In genomic region chr17:55495239-55495638, GRCh38 we compare ENCODE assay signal across 23 cellular contexts. TPM values are rescaled to one million over a fixed set of nuclear protein-coding genes. Genes with fewer than 3 reads are reported as not detected.
"Had no signal": no experiment of that assay in that cellular context is flagged by ENCODE, and none has a peak within 500 bp of the region (broad histone marks: within the 10 kb centered on the region; RNA-seq: fewer than 3 reads in every experiment).

No MANE protein-coding gene starts in this region.

- H3K27me3 ChIP-seq: ascending aorta, tibial nerve, uterus had no signal

- H3K9me3 ChIP-seq: ascending aorta, lower lobe of right lung, tibial nerve, uterus had no signal

- H3K27ac ChIP-seq: ascending aorta, parathyroid adenoma, uterus had no signal

- ATAC-seq: activated CD4-positive, alpha-beta T cell treated with anti-CD3 and anti-CD28 coated beads for 36 hours; activated CD8-positive, alpha-beta memory T cell treated with anti-CD3 and anti-CD28 coated beads, Interleukin-2, amount 10 ng/mL, durations not matched to agents 7 days and 5 days; activated naive CD8-positive, alpha-beta T cell treated with anti-CD3 and anti-CD28 coated beads, Interleukin-2, amount 50 U/mL, for 24 hours; stimulated activated naive B cell treated with anti-CD40 and anti-IgM and Interleukin-4, amounts not matched to agents 10 μg/mL and 1 μg/mL and 100 μg/mL, for 72 hours; T-helper 17 cell had no signal

- H3K27ac Mint-ChIP-seq: activated CD4-positive, alpha-beta memory T cell treated with anti-CD3 and anti-CD28 coated beads for 36 hours; activated CD4-positive, alpha-beta T cell treated with anti-CD3 and anti-CD28 coated beads for 36 hours; activated CD8-positive, alpha-beta memory T cell treated with anti-CD3 and anti-CD28 coated beads, Interleukin-2, amount 10 ng/mL, durations not matched to agents 7 days and 5 days; activated naive CD4-positive, alpha-beta T cell treated with anti-CD3 and anti-CD28 coated beads for 36 hours; activated naive CD8-positive, alpha-beta T cell treated with anti-CD3 and anti-CD28 coated beads, Interleukin-2, amount 50 U/mL, for 24 hours; activated T-helper 2 cell treated with anti-CD3 and anti-CD28 coated beads, Interferon-gamma antibody, Interleukin-2, Interleukin-4, amounts not matched to agents 10 μg/mL and 5 μg/mL and 100 μg/mL, durations not matched to agents 14 hours and 24 hours and 36 hours; naive B cell; stimulated activated naive B cell treated with anti-CD40 and anti-IgM and Interleukin-4, amounts not matched to agents 10 μg/mL and 1 μg/mL and 100 μg/mL, for 72 hours had no signal

- H3K4me1 ChIP-seq: ascending aorta, lower lobe of right lung, uterus had no signal

- H3K36me3 ChIP-seq: ascending aorta, lower lobe of right lung, tibial nerve, uterus had no signal

- H3K4me3 ChIP-seq: ascending aorta, lower lobe of right lung, tibial nerve, uterus had no signal

- H3K36me3 Mint-ChIP-seq: activated CD4-positive, alpha-beta memory T cell treated with anti-CD3 and anti-CD28 coated beads for 36 hours; activated CD8-positive, alpha-beta memory T cell treated with anti-CD3 and anti-CD28 coated beads, Interleukin-2, amount 10 ng/mL, durations not matched to agents 7 days and 5 days; naive B cell; stimulated activated naive B cell treated with anti-CD40 and anti-IgM and Interleukin-4, amounts not matched to agents 10 μg/mL and 1 μg/mL and 100 μg/mL, for 72 hours had no signal

- H3K9ac ChIP-seq: parathyroid adenoma had no signal

- DNase-seq: activated CD4-positive, alpha-beta memory T cell treated with anti-CD3 and anti-CD28 coated beads for 36 hours; activated CD4-positive, alpha-beta T cell treated with anti-CD3 and anti-CD28 coated beads for 36 hours; activated CD8-positive, alpha-beta memory T cell treated with anti-CD3 and anti-CD28 coated beads, Interleukin-2, amount 10 ng/mL, durations not matched to agents 7 days and 5 days; activated naive CD4-positive, alpha-beta T cell treated with anti-CD3 and anti-CD28 coated beads for 36 hours; activated naive CD8-positive, alpha-beta T cell treated with anti-CD3 and anti-CD28 coated beads, Interleukin-2, amount 50 U/mL, for 24 hours; activated T-cell treated with anti-CD3 and anti-CD28 coated beads, Interleukin-2, amount 50 U/mL, for 1 hour; glutamatergic neuron; left cardiac atrium; lower lobe of right lung; naive B cell; stimulated activated CD4-positive, alpha-beta T cell treated with anti-CD3 and anti-CD28 coated beads, Interleukin-15, amount 100 ng/mL, for 24 hours; stimulated activated CD4-positive, alpha-beta T cell treated with anti-CD3 and anti-CD28 coated beads, Interleukin-4, amount 100 ng/mL, for 1 hour; stimulated activated naive B cell treated with anti-CD40 and anti-IgM and Interleukin-4, amounts not matched to agents 10 μg/mL and 1 μg/mL and 100 μg/mL, for 72 hours; T-helper 17 cell; uterus had no signal

- H3K4me1 Mint-ChIP-seq: activated CD4-positive, alpha-beta T cell treated with anti-CD3 and anti-CD28 coated beads for 36 hours; activated CD8-positive, alpha-beta memory T cell treated with anti-CD3 and anti-CD28 coated beads, Interleukin-2, amount 10 ng/mL, durations not matched to agents 7 days and 5 days; activated naive CD8-positive, alpha-beta T cell treated with anti-CD3 and anti-CD28 coated beads, Interleukin-2, amount 50 U/mL, for 24 hours; naive B cell; stimulated activated naive B cell treated with anti-CD40 and anti-IgM and Interleukin-4, amounts not matched to agents 10 μg/mL and 1 μg/mL and 100 μg/mL, for 72 hours had no signal

- H3K9me3 Mint-ChIP-seq: activated CD4-positive, alpha-beta memory T cell treated with anti-CD3 and anti-CD28 coated beads for 36 hours; activated naive CD4-positive, alpha-beta T cell treated with anti-CD3 and anti-CD28 coated beads for 36 hours; activated naive CD8-positive, alpha-beta T cell treated with anti-CD3 and anti-CD28 coated beads, Interleukin-2, amount 50 U/mL, for 24 hours; activated T-helper 2 cell treated with anti-CD3 and anti-CD28 coated beads, Interferon-gamma antibody, Interleukin-2, Interleukin-4, amounts not matched to agents 10 μg/mL and 5 μg/mL and 100 μg/mL, durations not matched to agents 14 hours and 24 hours and 36 hours; naive B cell; stimulated activated naive B cell treated with anti-CD40 and anti-IgM and Interleukin-4, amounts not matched to agents 10 μg/mL and 1 μg/mL and 100 μg/mL, for 72 hours had no signal

- H3K4me3 Mint-ChIP-seq: activated CD4-positive, alpha-beta memory T cell treated with anti-CD3 and anti-CD28 coated beads for 36 hours; activated CD4-positive, alpha-beta T cell treated with anti-CD3 and anti-CD28 coated beads for 36 hours; activated CD8-positive, alpha-beta memory T cell treated with anti-CD3 and anti-CD28 coated beads, Interleukin-2, amount 10 ng/mL, durations not matched to agents 7 days and 5 days; activated naive CD4-positive, alpha-beta T cell treated with anti-CD3 and anti-CD28 coated beads for 36 hours; activated naive CD8-positive, alpha-beta T cell treated with anti-CD3 and anti-CD28 coated beads, Interleukin-2, amount 50 U/mL, for 24 hours; naive B cell; stimulated activated naive B cell treated with anti-CD40 and anti-IgM and Interleukin-4, amounts not matched to agents 10 μg/mL and 1 μg/mL and 100 μg/mL, for 72 hours; T-helper 17 cell had no signal

RNA-seq across cellular contexts. Expression of gene SMIM36, which starts 16.0 kb away (rescaled TPM):
- total RNA-seq: activated CD4-positive, alpha-beta memory T cell treated with anti-CD3 and anti-CD28 coated beads for 36 hours; activated CD4-positive, alpha-beta T cell treated with anti-CD3 and anti-CD28 coated beads for 36 hours; activated CD8-positive, alpha-beta memory T cell treated with anti-CD3 and anti-CD28 coated beads, Interleukin-2, amount 10 ng/mL, durations not matched to agents 7 days and 5 days; activated naive CD4-positive, alpha-beta T cell treated with anti-CD3 and anti-CD28 coated beads for 36 hours; activated T-helper 2 cell treated with anti-CD3 and anti-CD28 coated beads, Interferon-gamma antibody, Interleukin-2, Interleukin-4, amounts not matched to agents 10 μg/mL and 5 μg/mL and 100 μg/mL, durations not matched to agents 14 hours and 24 hours and 36 hours; ascending aorta; dermis microvascular lymphatic vessel endothelial cell; left cardiac atrium; lower lobe of right lung; skeletal muscle tissue; subcutaneous adipose tissue; tibial nerve; uterus had no signal
- polyA plus RNA-seq: esophagus had no signal
